Comparison of ENCODE assay signal across 8 cellular contexts in genomic region chrX:18674788-18675735, GRCh38. TPM values are rescaled to one million over a fixed set of nuclear protein-coding genes. Genes with fewer than 3 reads are reported as not detected.
DNase-seq lines count a peak whose midpoint lies in the region; ATAC-seq and TF ChIP-seq lines count a peak whose summit lies in the region.

No MANE protein-coding gene starts in this region.

- peak; percentile 62 for DNase-seq in Daoy (ENCODE audit: low read depth)
- peak; percentile 72 for DNase-seq in RWPE1 (ENCODE audit: low spot score)
- DNase-seq in activated gamma-delta T cell treated with Interleukin-2 at 50 U/mL for 16 hours = peak; percentile 72
- peak; percentile 45 for DNase-seq in foreskin melanocyte
- DNase-seq in stromal cell of bone marrow (ENCODE audit: low read depth) = peak; percentile 24

- peaks cover 0 to 4% (median 0%) of the 10 kb centered on the region in 3 donors for H3K9me3 Mint-ChIP-seq in IgD-negative memory B cell

- H3K27ac Mint-ChIP-seq in IgD-negative memory B cell = peak overlapping the region; percentile 91 to 99 (median 98)

- H3K4me3 Mint-ChIP-seq in IgD-negative memory B cell = peak overlapping the region; percentile 82 to 98 (median 92)

- POLR2A ChIA-PET in RWPE1 (lab: Yijun Ruan, JAX; ENCODE audit: low non-redundant PET) = no interaction called here

- H3K27me3 Mint-ChIP-seq in IgD-negative memory B cell = no peaks in the 10 kb centered on the region

- H2AFZ ChIP-seq in neuron (ENCODE audit: low read depth, low read length) = peak overlapping the region; percentile 98

- no peak for TF ChIP-seq CTCF in RWPE1 (conservative IDR thresholded peaks at IDR 0.05; ENCODE audit: low read depth)

- H3K4me3 ChIP-seq in neuron (ENCODE audit: low read length) = peak overlapping the region; percentile 82

- no peaks in the 10 kb centered on the region for H3K36me3 Mint-ChIP-seq in IgD-negative memory B cell

- H3K27ac ChIP-seq in RWPE1 = peak overlapping the region; percentile 72

- H3K4me1 Mint-ChIP-seq in IgD-negative memory B cell = peaks cover 2 to 14% (median 3%) of the 10 kb centered on the region in 3 donors

- H3K27me3 ChIP-seq in neuron (ENCODE audit: insufficient read depth, low read length) = no peaks in the 10 kb centered on the region

- peak; percentile 84 for ATAC-seq in GM21619 (IDR thresholded peaks at IDR 0.05; ENCODE audit: unreplicated experiment)

- H3K4me1 ChIP-seq in neuron (ENCODE audit: insufficient read depth, low read length) = no peaks in the 10 kb centered on the region

- CTCF ChIA-PET in RWPE1 (lab: Yijun Ruan, JAX) = interaction anchor here (0.6 kb wide), 1 partner anchor 658 kb away, joined by 4 read pairs; no protein-coding TSS in a partner anchor

- no peaks in the 10 kb centered on the region for H3K36me3 ChIP-seq in neuron (ENCODE audit: insufficient read depth, low read length)

- H3K9me3 ChIP-seq in neuron (ENCODE audit: low read length) = no peaks in the 10 kb centered on the region

RNA-seq across cellular contexts. Expression of gene RS1, which starts 3.2 kb away (rescaled TPM):
- not detected in 2 replicates for total RNA-seq in Daoy (2014; rRNA removed; shearing (Covaris generic))
- polyA plus RNA-seq in IgD-negative memory B cell = not detected

RNA-seq across cellular contexts. Expression of gene PPEF1, which starts 32.4 kb away (rescaled TPM):
- total RNA-seq in Daoy (2014; rRNA removed; shearing (Covaris generic)) = 0.03 and 0.80 TPM in 2 replicates
- not detected for polyA plus RNA-seq in IgD-negative memory B cell

Comparison
In these comparisons a context has a peak if more than half of its experiments do, and no peak if none do; other contexts are left out.
1. Peak in every context shown above with its lines: DNase-seq, ATAC-seq, H3K4me3 ChIP-seq and H3K27ac ChIP-seq.